Comparison of ENCODE assay signal across 11 cellular contexts in the genomic region with DNA sequence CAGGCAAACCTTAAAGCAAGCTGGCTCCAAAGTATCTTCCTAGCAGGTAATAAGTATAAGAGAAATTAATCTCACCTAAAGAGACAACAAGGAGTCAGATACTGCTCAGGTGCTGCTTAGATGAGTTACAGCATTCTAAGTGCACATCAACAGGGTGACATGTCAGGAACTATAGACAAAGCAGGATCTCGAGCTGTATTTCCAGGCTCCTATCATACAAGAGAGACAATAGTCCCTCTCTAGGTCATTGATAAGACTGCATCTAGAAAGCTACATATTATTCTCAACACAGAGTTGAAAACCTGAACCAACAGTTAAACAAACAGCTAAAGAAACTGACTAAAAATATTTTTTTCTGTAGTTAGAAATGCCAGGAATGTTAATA. TPM values are rescaled to one million over a fixed set of nuclear protein-coding genes. Genes with fewer than 3 reads are reported as not detected.
A peak's percentile ranks its signal among the peaks of the same experiment; 100 is the strongest.
DNase-seq lines count a peak whose midpoint lies in the region; ATAC-seq and TF ChIP-seq lines count a peak whose summit lies in the region.
"Had no signal": no experiment of that assay in that cellular context is flagged by ENCODE, and none has a peak within 500 bp of the region (broad histone marks: within the 10 kb centered on the region; RNA-seq: fewer than 3 reads in every experiment).

No MANE protein-coding gene starts in this region.

- H3K36me3 ChIP-seq in CD8-positive, alpha-beta T cell (ENCODE audit: insufficient read depth, low read length) = no peaks in the 10 kb centered on the region

- CTCF ChIA-PET in CD8-positive, alpha-beta T cell (lab: Charles Lee) = interaction anchor here (1.3 to 1.4 kb wide), 2 partner anchors 661 to 780 kb away, joined by 5 to 6 read pairs; no protein-coding TSS in a partner anchor

- H3K27me3 Mint-ChIP-seq in CD8-positive, alpha-beta T cell (ENCODE audit: low read depth) = peaks cover 31% of the 10 kb centered on the region
- H3K27me3 Mint-ChIP-seq in mesothelial cell of epicardium (ENCODE audit: low read depth) = no peaks in the 10 kb centered on the region

- intact Hi-C loops in CD8-positive, alpha-beta T cell (cut with DNase I, micrococcal nuclease) = loop anchor here in 1 of 2 experiments (1.0 to 10.0 kb wide), 3 partner anchors 252 to 781 kb away; no protein-coding TSS in a partner anchor

- no peak overlapping the region for H3K4me3 ChIP-seq in CD8-positive, alpha-beta T cell (ENCODE audit: low read depth, low read length)
- H3K4me3 ChIP-seq in LNCaP clone FGC (ENCODE audit: low read depth, low read length) = no peak overlapping the region

- H3K27ac Mint-ChIP-seq in CD8-positive, alpha-beta T cell = no peak overlapping the region
- H3K27ac Mint-ChIP-seq in mesothelial cell of epicardium = peak overlapping the region; percentile 80
- H3K27ac Mint-ChIP-seq: activated CD8-positive, alpha-beta memory T cell treated with anti-CD3 and anti-CD28 coated beads, Interleukin-2, amount 10 ng/mL, durations not matched to agents 7 days and 5 days; stimulated activated naive CD8-positive, alpha-beta T cell treated with anti-CD3 and anti-CD28 coated beads, Interleukin-15, Interleukin-2, amounts not matched to agents 100 ng/mL and 50 ng/mL, for 24 hours had no signal

- H3K9me3 ChIP-seq in CD8-positive, alpha-beta T cell (ENCODE audit: low read length) = no peaks in the 10 kb centered on the region

- POLR2A ChIA-PET in CD8-positive, alpha-beta T cell (lab: Charles Lee) = interaction anchor here (0.8 to 1.7 kb wide), 2 partner anchors 17 to 734 kb away, joined by 3 read pairs; no protein-coding TSS in a partner anchor

- peaks cover 19% of the 10 kb centered on the region for H3K4me1 Mint-ChIP-seq in CD8-positive, alpha-beta T cell (ENCODE audit: low read depth)
- peaks cover 55% of the 10 kb centered on the region for H3K4me1 Mint-ChIP-seq in mesothelial cell of epicardium

- H3K4me1 ChIP-seq in CD8-positive, alpha-beta T cell (ENCODE audit: insufficient read depth, low read length) = peaks cover 4% of the 10 kb centered on the region

- peaks cover 12% of the 10 kb centered on the region for H3K36me3 Mint-ChIP-seq in CD8-positive, alpha-beta T cell
- H3K36me3 Mint-ChIP-seq in mesothelial cell of epicardium = no peaks in the 10 kb centered on the region
- H3K36me3 Mint-ChIP-seq: activated CD8-positive, alpha-beta memory T cell treated with anti-CD3 and anti-CD28 coated beads, Interleukin-2, amount 10 ng/mL, durations not matched to agents 7 days and 5 days had no signal

- no peak overlapping the region for H3K4me3 Mint-ChIP-seq in CD8-positive, alpha-beta T cell
- H3K4me3 Mint-ChIP-seq in mesothelial cell of epicardium = peak overlapping the region; percentile 24
- H3K4me3 Mint-ChIP-seq: activated CD8-positive, alpha-beta memory T cell treated with anti-CD3 and anti-CD28 coated beads, Interleukin-2, amount 10 ng/mL, durations not matched to agents 7 days and 5 days; stimulated activated naive CD8-positive, alpha-beta T cell treated with anti-CD3 and anti-CD28 coated beads, Interleukin-15, Interleukin-2, amounts not matched to agents 100 ng/mL and 50 ng/mL, for 24 hours had no signal

- peaks cover 5% of the 10 kb centered on the region for H3K27me3 ChIP-seq in CD8-positive, alpha-beta T cell (ENCODE audit: insufficient read depth, low read length)

- H3K27ac ChIP-seq in CD8-positive, alpha-beta T cell (ENCODE audit: low read depth, low read length) = no peak overlapping the region
- peak overlapping the region; percentile 52 for H3K27ac ChIP-seq in caudate nucleus (ENCODE audit: low read depth, low read length)

- DNase-seq in CD8-positive, alpha-beta T cell = no peak
- no peak for DNase-seq in LNCaP clone FGC (ENCODE audit: low read depth)
- peak in 1 of 61 donors; percentile 6 for DNase-seq in caudate nucleus (lab: John Stamatoyannopoulos, UW)
- DNase-seq in mesothelial cell of epicardium (ENCODE audit: low spot score in 2 of 2, unreplicated experiment in 2 of 2) = no peak
- DNase-seq in NCI-H774 (lab: John Stamatoyannopoulos, UW) = no peak
- no peak for DNase-seq in stimulated activated CD4-positive, alpha-beta T cell treated with anti-CD3 and anti-CD28 coated beads, Interleukin-4, amount 100 ng/mL, for 1 hour
- DNase-seq: activated CD8-positive, alpha-beta memory T cell treated with anti-CD3 and anti-CD28 coated beads, Interleukin-2, amount 10 ng/mL, durations not matched to agents 7 days and 5 days; left ventricle myocardium superior had no signal

- no peaks in the 10 kb centered on the region for H3K9me3 Mint-ChIP-seq in CD8-positive, alpha-beta T cell
- no peaks in the 10 kb centered on the region for H3K9me3 Mint-ChIP-seq in mesothelial cell of epicardium
- H3K9me3 Mint-ChIP-seq: stimulated activated naive CD8-positive, alpha-beta T cell treated with anti-CD3 and anti-CD28 coated beads, Interleukin-15, Interleukin-2, amounts not matched to agents 100 ng/mL and 50 ng/mL, for 24 hours had no signal

- peak; percentile 41 for TF ChIP-seq CTCF in CD8-positive, alpha-beta T cell (IDR thresholded peaks at IDR 0.05)
- peak; percentile 27 for TF ChIP-seq CTCF in LNCaP clone FGC (IDR thresholded peaks at IDR 0.05; ENCODE audit: control insufficient read depth, extremely low read depth, insufficient read depth)
- peak; percentile 24 for TF ChIP-seq CTCF in mesothelial cell of epicardium (IDR thresholded peaks at IDR 0.05; ENCODE audit: unreplicated experiment)

- no peak for ATAC-seq in CD8-positive, alpha-beta T cell
- ATAC-seq in HG02938 (IDR thresholded peaks at IDR 0.05; ENCODE audit: unreplicated experiment) = no peak
- no peak for ATAC-seq in GM18873 (IDR thresholded peaks at IDR 0.05; ENCODE audit: low FRiP score, unreplicated experiment)
- ATAC-seq: activated CD8-positive, alpha-beta memory T cell treated with anti-CD3 and anti-CD28 coated beads, Interleukin-2, amount 10 ng/mL, durations not matched to agents 7 days and 5 days; left ventricle myocardium superior had no signal

RNA-seq across cellular contexts. Expression of a gene that starts 3.9 kb away (rescaled TPM):
- total RNA-seq in CD8-positive, alpha-beta T cell = 10 to 100 TPM; 17.2 to 18.6 TPM
- 87.4 to 93.7 TPM (median 90.0 TPM) in 3 replicates for total RNA-seq in mesothelial cell of epicardium
